18 cellular contexts compared by ENCODE assay signal in genomic region chr9:105132576-105132975, GRCh38.
DNase-seq lines count a peak whose midpoint lies in the region; ATAC-seq, FAIRE-seq and TF ChIP-seq lines count a peak whose summit lies in the region.
"Had no signal": no experiment of that assay in that cellular context is flagged by ENCODE, and none has a peak within 500 bp of the region (broad histone marks: within the 10 kb centered on the region; RNA-seq: fewer than 3 reads in every experiment).

No MANE protein-coding gene starts in this region.

- H3K79me2 ChIP-seq in mesendoderm (ENCODE audit: control insufficient read depth, insufficient read depth, low read length) = no peaks in the 10 kb centered on the region

- POLR2A ChIA-PET in activated CD4-positive, alpha-beta memory T cell treated with anti-CD3 and anti-CD28 coated beads for 36 hours (lab: Charles Lee) = no interaction called here

- TF ChIP-seq CTCF in AG10803 (conservative IDR thresholded peaks at IDR 0.05; ENCODE audit: low read length) = no peak
- no peak for TF ChIP-seq CTCF in astrocyte of the spinal cord (IDR thresholded peaks at IDR 0.05; ENCODE audit: low read depth, low read length)

- no peaks in the 10 kb centered on the region for H3K4me1 ChIP-seq in mesendoderm (ENCODE audit: control insufficient read depth, low read depth, low read length)

- CTCF ChIA-PET in activated CD4-positive, alpha-beta memory T cell treated with anti-CD3 and anti-CD28 coated beads for 36 hours (lab: Charles Lee) = no interaction called here

- no peak overlapping the region for H3K18ac ChIP-seq in mesendoderm (ENCODE audit: low read length)

- no peak overlapping the region for H2BK120ac ChIP-seq in mesendoderm (ENCODE audit: low read depth, low read length)

- no peak overlapping the region for H3K4me2 ChIP-seq in mesendoderm (ENCODE audit: low read length)

- no peak overlapping the region for H3K23ac ChIP-seq in mesendoderm (ENCODE audit: low read length)

- H4K5ac ChIP-seq in mesendoderm (ENCODE audit: low read length) = no peak overlapping the region

- no peak overlapping the region for H4K8ac ChIP-seq in mesendoderm (ENCODE audit: low read depth, low read length)

- H3K56ac ChIP-seq in mesendoderm (ENCODE audit: low read length) = no peak overlapping the region

- ATAC-seq in HG02759 (IDR thresholded peaks at IDR 0.05; ENCODE audit: unreplicated experiment) = no peak
- ATAC-seq in HG03175 (IDR thresholded peaks at IDR 0.05; ENCODE audit: unreplicated experiment) = no peak

- no peaks in the 10 kb centered on the region for H3K79me1 ChIP-seq in mesendoderm (ENCODE audit: low read length)

- in situ Hi-C loops in astrocyte of the spinal cord (cut with HindIII; ENCODE audit: low sequenced_read_pairs) = no loop called here

- H3K36me3 ChIP-seq in mesendoderm (ENCODE audit: control insufficient read depth, insufficient read depth, low read length) = no peaks in the 10 kb centered on the region
- H3K36me3 ChIP-seq: esophagus squamous epithelium had no signal

- H2BK15ac ChIP-seq in mesendoderm (replicated peaks; ENCODE audit: low read depth) = no peak overlapping the region

- DNase-seq in AG10803 (ENCODE audit: low read depth) (peak; percentile 79), HTR-8/SVneo (ENCODE audit: insufficient read length, low spot score) (peak; percentile 62), astrocyte of the spinal cord (ENCODE audit: low read depth, low spot score) (peak; percentile 82), mesendoderm (peak; percentile 69)
- no peak for DNase-seq in stimulated activated CD4-positive, alpha-beta T cell treated with anti-CD3 and anti-CD28 coated beads, Interleukin-4, amount 100 ng/mL, for 1 hour
- no peak for DNase-seq in activated CD4-positive, alpha-beta memory T cell treated with anti-CD3 and anti-CD28 coated beads for 36 hours
- DNase-seq: activated B cell treated with CpG ODN at 0.5 μM for 24 hours; activated naive CD8-positive, alpha-beta T cell treated with anti-CD3 and anti-CD28 coated beads, Interleukin-2, amount 10 ng/mL, durations not matched to agents 7 days and 5 days; C1 segment of cervical spinal cord; esophagus squamous epithelium; Kasumi-1; NCI-H2081 treated with DMSO at 0.1 percent for 48 hours; posterior cingulate gyrus; stimulated activated CD8-positive, alpha-beta memory T cell treated with anti-CD3 and anti-CD28 coated beads, Interleukin-4, amount 100 ng/mL, for 48 hours had no signal

- no peaks in the 10 kb centered on the region for H3K27me3 Mint-ChIP-seq in activated CD4-positive, alpha-beta memory T cell treated with anti-CD3 and anti-CD28 coated beads for 36 hours
- H3K27me3 Mint-ChIP-seq: activated B cell treated with CpG ODN at 0.5 μM for 24 hours, type B pancreatic cell had no signal

- H3K4me1 Mint-ChIP-seq in activated CD4-positive, alpha-beta memory T cell treated with anti-CD3 and anti-CD28 coated beads for 36 hours (ENCODE audit: low read depth) = peaks cover 23% of the 10 kb centered on the region

- H2BK5ac ChIP-seq in mesendoderm (ENCODE audit: low read length) = no peak overlapping the region

- H2AK5ac ChIP-seq in mesendoderm (ENCODE audit: low read length) = no peak overlapping the region

- no peak overlapping the region for H3K4ac ChIP-seq in mesendoderm (ENCODE audit: low read depth, low read length)

- H3K9ac ChIP-seq in mesendoderm (ENCODE audit: low read length) = no peak overlapping the region

- no peak overlapping the region for H3K27ac Mint-ChIP-seq in activated CD4-positive, alpha-beta memory T cell treated with anti-CD3 and anti-CD28 coated beads for 36 hours
- H3K27ac Mint-ChIP-seq: activated B cell treated with CpG ODN at 0.5 μM for 24 hours; activated naive CD8-positive, alpha-beta T cell treated with anti-CD3 and anti-CD28 coated beads, Interleukin-2, amount 10 ng/mL, durations not matched to agents 7 days and 5 days; type B pancreatic cell had no signal

- no peaks in the 10 kb centered on the region for H3K9me3 Mint-ChIP-seq in activated CD4-positive, alpha-beta memory T cell treated with anti-CD3 and anti-CD28 coated beads for 36 hours
- H3K9me3 Mint-ChIP-seq: activated B cell treated with CpG ODN at 0.5 μM for 24 hours; activated naive CD8-positive, alpha-beta T cell treated with anti-CD3 and anti-CD28 coated beads, Interleukin-2, amount 10 ng/mL, durations not matched to agents 7 days and 5 days had no signal

- no peak overlapping the region for H3K4me3 Mint-ChIP-seq in activated CD4-positive, alpha-beta memory T cell treated with anti-CD3 and anti-CD28 coated beads for 36 hours
- H3K4me3 Mint-ChIP-seq: activated B cell treated with CpG ODN at 0.5 μM for 24 hours; activated naive CD8-positive, alpha-beta T cell treated with anti-CD3 and anti-CD28 coated beads, Interleukin-2, amount 10 ng/mL, durations not matched to agents 7 days and 5 days; type B pancreatic cell had no signal

- H3K4me3 ChIP-seq in AG10803 (ENCODE audit: low read length) = no peak overlapping the region
- H3K4me3 ChIP-seq in astrocyte of the spinal cord (ENCODE audit: low read depth, low read length) = no peak overlapping the region
- H3K4me3 ChIP-seq in mesendoderm (ENCODE audit: low read length) = no peak overlapping the region
- H3K4me3 ChIP-seq: esophagus squamous epithelium had no signal

- no peak overlapping the region for H3K27ac ChIP-seq in mesendoderm (ENCODE audit: low read depth, low read length)
- H3K27ac ChIP-seq: esophagus squamous epithelium had no signal

- no peaks in the 10 kb centered on the region for H3K27me3 ChIP-seq in mesendoderm (ENCODE audit: insufficient read depth, low read length, poor library complexity)
- H3K27me3 ChIP-seq: esophagus squamous epithelium had no signal

- FAIRE-seq in HTR-8/SVneo (lab: Jason Lieb, UNC) = peak; percentile 58
- FAIRE-seq: colon had no signal

- WGBS in mesendoderm (ENCODE audit: extremely low coverage, insufficient coverage, low lambda C conversion rate) = no CpG with 5 or more reads among the region's 4 CpGs

- intact Hi-C loops in activated CD4-positive, alpha-beta memory T cell treated with anti-CD3 and anti-CD28 coated beads for 36 hours (cut with micrococcal nuclease) = no loop called here

- no peaks in the 10 kb centered on the region for H3K36me3 Mint-ChIP-seq in activated CD4-positive, alpha-beta memory T cell treated with anti-CD3 and anti-CD28 coated beads for 36 hours
- H3K36me3 Mint-ChIP-seq: type B pancreatic cell had no signal

Comparison
In these comparisons a context has a peak if more than half of its experiments do, and no peak if none do; other contexts are left out.
1. DNase-seq: peak in AG10803 (single experiment), HTR-8/SVneo (single experiment), astrocyte of the spinal cord (single experiment) and mesendoderm (single experiment); none in stimulated activated CD4-positive, alpha-beta T cell treated with anti-CD3 and anti-CD28 coated beads, Interleukin-4, amount 100 ng/mL, for 1 hour (single experiment) and activated CD4-positive, alpha-beta memory T cell treated with anti-CD3 and anti-CD28 coated beads for 36 hours (single experiment).